In genomic region chr3:172176385-172176784, GRCh38 we compare ENCODE assay signal across 21 cellular contexts.
DNase-seq lines count a peak whose midpoint lies in the region; ATAC-seq, FAIRE-seq and TF ChIP-seq lines count a peak whose summit lies in the region.
"Had no signal": no experiment of that assay in that cellular context is flagged by ENCODE, and none has a peak within 500 bp of the region (broad histone marks: within the 10 kb centered on the region; RNA-seq: fewer than 3 reads in every experiment).

No MANE protein-coding gene starts in this region.

- no peaks in the 10 kb centered on the region for H3K27me3 ChIP-seq in astrocyte (ENCODE audit: insufficient read depth, low read length)
- H3K27me3 ChIP-seq in suprapubic skin, result no peaks in the 10 kb centered on the region
- H3K27me3 ChIP-seq in aorta (ENCODE audit: control insufficient read depth in 1 of 2, insufficient read depth in 2 of 2, low read length in 1 of 2), result no peaks in the 10 kb centered on the region
- H3K27me3 ChIP-seq: ascending aorta, pancreas had no signal

- H3K4me3 ChIP-seq in astrocyte (ENCODE audit: insufficient read depth, low read depth, low read length), result no peak overlapping the region
- H3K4me3 ChIP-seq in suprapubic skin, result no peak overlapping the region
- H3K4me3 ChIP-seq in aorta (ENCODE audit: low read length in 2 of 2), result no peak overlapping the region
- H3K4me3 ChIP-seq: ascending aorta, pancreas had no signal

- H3K4me3 Mint-ChIP-seq in astrocyte (ENCODE audit: unreplicated experiment) (peak overlapping the region; percentile 18), mesothelial cell of epicardium (no peak overlapping the region), type B pancreatic cell (no peak overlapping the region)
- H3K4me3 Mint-ChIP-seq: T-cell had no signal

- intact Hi-C loops in aorta (cut with DNase I), result no loop called here

- TF ChIP-seq CTCF in astrocyte (IDR thresholded peaks at IDR 0.05; ENCODE audit: insufficient read depth, low read depth, low read length), result no peak
- no peak for TF ChIP-seq CTCF in mesothelial cell of epicardium (IDR thresholded peaks at IDR 0.05; ENCODE audit: unreplicated experiment)
- TF ChIP-seq CTCF in type B pancreatic cell (conservative IDR thresholded peaks at IDR 0.05), result no peak
- TF ChIP-seq CTCF in suprapubic skin (IDR thresholded peaks at IDR 0.05), result no peak

- peaks cover 98% of the 10 kb centered on the region for H3K79me2 ChIP-seq in astrocyte (ENCODE audit: insufficient read depth, low read length)

- H3K27me3 Mint-ChIP-seq in astrocyte (ENCODE audit: low read depth, unreplicated experiment) (no peaks in the 10 kb centered on the region), mesothelial cell of epicardium (ENCODE audit: low read depth) (no peaks in the 10 kb centered on the region), type B pancreatic cell (no peaks in the 10 kb centered on the region)
- H3K27me3 Mint-ChIP-seq: T-cell had no signal

- no peak overlapping the region for H2AFZ ChIP-seq in astrocyte (ENCODE audit: low read depth, low read length)

- H3K9me3 ChIP-seq in astrocyte (ENCODE audit: insufficient read depth, low read depth, low read length), result no peaks in the 10 kb centered on the region
- H3K9me3 ChIP-seq in suprapubic skin, result no peaks in the 10 kb centered on the region
- no peaks in the 10 kb centered on the region for H3K9me3 ChIP-seq in aorta (ENCODE audit: control insufficient read depth, low read length)
- H3K9me3 ChIP-seq: ascending aorta, pancreas had no signal

- no peak for ATAC-seq in aorta (ENCODE audit: low FRiP score)
- ATAC-seq: pancreas, T-cell had no signal

- H4K20me1 ChIP-seq in astrocyte (ENCODE audit: insufficient read depth, low read length), result peaks cover 85% of the 10 kb centered on the region

- H3K27ac Mint-ChIP-seq in astrocyte (ENCODE audit: unreplicated experiment), result peak overlapping the region; percentile 13
- peak overlapping the region; percentile 15 for H3K27ac Mint-ChIP-seq in mesothelial cell of epicardium
- peak overlapping the region; percentile 8 for H3K27ac Mint-ChIP-seq in type B pancreatic cell
- H3K27ac Mint-ChIP-seq: T-cell had no signal

- no peak for TF ChIP-seq POLR2A in suprapubic skin (IDR thresholded peaks at IDR 0.05)

- H3K4me1 Mint-ChIP-seq in astrocyte (ENCODE audit: low read depth, unreplicated experiment) (peaks cover 76% of the 10 kb centered on the region), mesothelial cell of epicardium (peaks cover 47% of the 10 kb centered on the region), type B pancreatic cell (ENCODE audit: unreplicated experiment) (peaks cover 42% of the 10 kb centered on the region)

- no peaks in the 10 kb centered on the region for H3K36me3 ChIP-seq in astrocyte (ENCODE audit: insufficient read depth, low read length)
- H3K36me3 ChIP-seq in suprapubic skin, result no peaks in the 10 kb centered on the region
- no peaks in the 10 kb centered on the region for H3K36me3 ChIP-seq in aorta (ENCODE audit: control insufficient read depth in 1 of 2, insufficient read depth in 2 of 2, low read length in 1 of 2)
- H3K36me3 ChIP-seq: ascending aorta, pancreas had no signal

- FAIRE-seq in astrocyte (lab: Jason Lieb, UNC), result no peak
- FAIRE-seq: colon, pancreas had no signal

- H3K9me3 Mint-ChIP-seq in astrocyte (ENCODE audit: unreplicated experiment), result no peaks in the 10 kb centered on the region
- H3K9me3 Mint-ChIP-seq in mesothelial cell of epicardium, result no peaks in the 10 kb centered on the region
- H3K9me3 Mint-ChIP-seq in type B pancreatic cell, result peaks cover 5% of the 10 kb centered on the region
- H3K9me3 Mint-ChIP-seq: T-cell had no signal

- TF ChIP-seq EP300 in suprapubic skin (IDR thresholded peaks at IDR 0.05), result no peak

- peaks cover 23% of the 10 kb centered on the region for H3K4me1 ChIP-seq in astrocyte (ENCODE audit: insufficient read depth, low read length)
- peaks cover 18% of the 10 kb centered on the region for H3K4me1 ChIP-seq in suprapubic skin
- H3K4me1 ChIP-seq in aorta (ENCODE audit: control insufficient read depth in 1 of 2, insufficient read depth in 2 of 2, low read length in 2 of 2), result peaks cover 6 to 19% of the 10 kb centered on the region in 2 donors

- no peak overlapping the region for H3K4me2 ChIP-seq in astrocyte (ENCODE audit: low read length)

- peaks cover 8% of the 10 kb centered on the region for H3K36me3 Mint-ChIP-seq in astrocyte (ENCODE audit: low read depth, unreplicated experiment)
- H3K36me3 Mint-ChIP-seq in mesothelial cell of epicardium, result peaks cover 5% of the 10 kb centered on the region
- peaks cover 20% of the 10 kb centered on the region for H3K36me3 Mint-ChIP-seq in type B pancreatic cell

- no peak overlapping the region for H3K9ac ChIP-seq in astrocyte (ENCODE audit: low read length)

- no peak overlapping the region for H3K27ac ChIP-seq in astrocyte (ENCODE audit: low read depth, low read length)
- no peak overlapping the region for H3K27ac ChIP-seq in suprapubic skin
- no peak overlapping the region for H3K27ac ChIP-seq in aorta (ENCODE audit: low read depth in 1 of 2, low read length in 2 of 2)
- H3K27ac ChIP-seq: 22Rv1, ascending aorta, C4-2B, pancreas had no signal

- DNase-seq in NCI-H82 (lab: John Stamatoyannopoulos, UW) (peak; percentile 59), NCI-H82 treated with DMSO at 0.1 percent for 48 hours (lab: John Stamatoyannopoulos, UW; ENCODE audit: unreplicated experiment) (no peak), astrocyte (ENCODE audit: low read depth) (no peak), mesothelial cell of epicardium (ENCODE audit: low spot score in 2 of 2, unreplicated experiment in 2 of 2) (no peak), type B pancreatic cell (ENCODE audit: extremely low spot score, unreplicated experiment) (no peak), 8988T (no peak), suprapubic skin (ENCODE audit: low spot score in 2 of 2) (no peak), aorta (no peak)
- DNase-seq: activated CD4-positive, alpha-beta T cell treated with anti-CD3 and anti-CD28 coated beads, Interleukin-2, amount 50 U/mL, for 1 hour; activated naive CD4-positive, alpha-beta T cell; hypothalamus; MM.1S; NCI-H1694 treated with DMSO at 0.1 percent for 48 hours; pancreas; stimulated activated CD4-positive, alpha-beta T cell treated with anti-CD3 and anti-CD28 coated beads, Interleukin-4, amount 100 ng/mL, for 1 hour; substantia nigra; T-cell had no signal

- WGBS in suprapubic skin, result 55% methylated on average over 1 of the region's 1 CpG
- 44% methylated on average over 1 of the region's 1 CpG for WGBS in aorta, 2 donors
